1 cellular context compared by ENCODE assay signal in the genomic region with DNA sequence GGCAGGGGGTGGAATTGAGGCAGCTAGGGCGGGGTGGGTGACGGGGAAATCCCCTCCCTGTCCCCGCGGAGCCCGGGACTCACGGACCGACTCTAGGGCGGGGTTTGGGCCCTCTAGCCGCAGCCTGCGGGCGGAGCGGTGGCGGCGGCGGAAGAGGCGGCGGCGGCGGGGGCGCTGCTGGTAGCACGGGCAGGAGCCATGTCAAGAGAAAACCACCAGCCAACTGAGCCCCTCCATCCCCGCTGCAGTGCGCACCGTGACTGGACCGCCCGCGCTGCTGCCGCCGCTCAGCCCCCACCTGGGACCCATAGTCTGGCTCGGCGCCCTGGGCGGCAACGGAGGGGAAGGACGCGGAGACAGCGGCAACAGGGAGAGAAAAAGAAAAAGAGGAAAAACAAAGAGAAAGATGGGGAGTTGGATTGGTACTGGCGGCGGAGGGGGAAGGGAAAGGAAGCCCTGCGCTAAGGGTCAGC.
TF ChIP-seq lines count a peak whose summit lies in the region.

No MANE protein-coding gene starts in this region.

TF ChIP-seq in SK-N-SH, 30 proteins besides CTCF, POLR2A, EP300 and RAD21:
- TF ChIP-seq TAF1 (IDR thresholded peaks at IDR 0.05; ENCODE audit: borderline replicate concordance, low read depth, low read length) (peak; percentile 39; the same call in 1 of the 2 replicates), MAX (IDR thresholded peaks at IDR 0.05; ENCODE audit: low read depth) (no peak), IRF3 (IDR thresholded peaks at IDR 0.05; ENCODE audit: low read depth, low read length) (no peak), GABPA (IDR thresholded peaks at IDR 0.05; ENCODE audit: low read depth) (0 out of 2 replicates have a peak, but pooled peaks have one; percentile 11), MEF2A (IDR thresholded peaks at IDR 0.05; ENCODE audit: borderline replicate concordance, low read depth) (no peak), MXI1 (IDR thresholded peaks at IDR 0.05; ENCODE audit: low read depth, low read length) (no peak), FOXJ3 (CRISPR knock-in tag; IDR thresholded peaks at IDR 0.05) (0 out of 2 replicates have a peak, but pooled peaks have one; percentile 40), TCF12 (IDR thresholded peaks at IDR 0.05) (no peak)
- TF ChIP-seq, protein P1, sequence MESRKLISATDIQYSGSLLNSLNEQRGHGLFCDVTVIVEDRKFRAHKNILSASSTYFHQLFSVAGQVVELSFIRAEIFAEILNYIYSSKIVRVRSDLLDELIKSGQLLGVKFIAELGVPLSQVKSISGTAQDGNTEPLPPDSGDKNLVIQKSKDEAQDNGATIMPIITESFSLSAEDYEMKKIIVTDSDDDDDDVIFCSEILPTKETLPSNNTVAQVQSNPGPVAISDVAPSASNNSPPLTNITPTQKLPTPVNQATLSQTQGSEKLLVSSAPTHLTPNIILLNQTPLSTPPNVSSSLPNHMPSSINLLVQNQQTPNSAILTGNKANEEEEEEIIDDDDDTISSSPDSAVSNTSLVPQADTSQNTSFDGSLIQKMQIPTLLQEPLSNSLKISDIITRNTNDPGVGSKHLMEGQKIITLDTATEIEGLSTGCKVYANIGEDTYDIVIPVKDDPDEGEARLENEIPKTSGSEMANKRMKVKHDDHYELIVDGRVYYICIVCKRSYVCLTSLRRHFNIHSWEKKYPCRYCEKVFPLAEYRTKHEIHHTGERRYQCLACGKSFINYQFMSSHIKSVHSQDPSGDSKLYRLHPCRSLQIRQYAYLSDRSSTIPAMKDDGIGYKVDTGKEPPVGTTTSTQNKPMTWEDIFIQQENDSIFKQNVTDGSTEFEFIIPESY (IDR thresholded peaks at IDR 0.05; ENCODE audit: borderline replicate concordance, low read depth), result no peak
